Comparison of ENCODE assay signal across 18 cellular contexts in genomic region chr19:20028611-20029010, GRCh38. TPM values are rescaled to one million over a fixed set of nuclear protein-coding genes. Genes with fewer than 3 reads are reported as not detected.
"Had no signal": no experiment of that assay in that cellular context is flagged by ENCODE, and none has a peak within 500 bp of the region (broad histone marks: within the 10 kb centered on the region; RNA-seq: fewer than 3 reads in every experiment).

No MANE protein-coding gene starts in this region.

- H3K27ac ChIP-seq: colonic mucosa, heart left ventricle, ovary, right lobe of liver had no signal

- H3K4me1 ChIP-seq: colonic mucosa, heart left ventricle, right lobe of liver had no signal

- H3K4me3 ChIP-seq: colonic mucosa, heart left ventricle, ovary, right lobe of liver had no signal

- H3K36me3 ChIP-seq: colonic mucosa, ovary had no signal

- ATAC-seq: heart left ventricle; left lobe of liver; natural killer cell; right lobe of liver; stimulated activated effector memory CD8-positive, alpha-beta T cell treated with anti-CD3 and anti-CD28 coated beads, Interleukin-12 subunit alpha, Interleukin-12 subunit beta, amount 100 ng/mL, for 72 hours had no signal

- H3K27me3 ChIP-seq: colonic mucosa, heart left ventricle, ovary, right lobe of liver had no signal

- H3K9me3 ChIP-seq: colonic mucosa, heart left ventricle, ovary, right lobe of liver had no signal

- DNase-seq: cerebellar nuclear complex; colonic mucosa; dermis blood vessel endothelial cell; effector CD4-positive, alpha-beta T cell; foreskin melanocyte; heart left ventricle; hippocampal formation; kidney glomerular epithelial cell; mammary epithelial cell; natural killer cell; ovary; right lobe of liver; stimulated activated CD4-positive, alpha-beta T cell treated with anti-CD3 and anti-CD28 coated beads, Interleukin-4, amount 100 ng/mL, for 1 hour; stimulated activated CD8-positive, alpha-beta memory T cell treated with anti-CD3 and anti-CD28 coated beads, Interleukin-4, amount 100 ng/mL, for 48 hours; trophoblast cell had no signal

RNA-seq across cellular contexts. Expression of gene ZNF90, which starts 49.2 kb away (rescaled TPM):
- total RNA-seq: myocyte had no signal
